9 cellular contexts compared by ENCODE assay signal in the genomic region with DNA sequence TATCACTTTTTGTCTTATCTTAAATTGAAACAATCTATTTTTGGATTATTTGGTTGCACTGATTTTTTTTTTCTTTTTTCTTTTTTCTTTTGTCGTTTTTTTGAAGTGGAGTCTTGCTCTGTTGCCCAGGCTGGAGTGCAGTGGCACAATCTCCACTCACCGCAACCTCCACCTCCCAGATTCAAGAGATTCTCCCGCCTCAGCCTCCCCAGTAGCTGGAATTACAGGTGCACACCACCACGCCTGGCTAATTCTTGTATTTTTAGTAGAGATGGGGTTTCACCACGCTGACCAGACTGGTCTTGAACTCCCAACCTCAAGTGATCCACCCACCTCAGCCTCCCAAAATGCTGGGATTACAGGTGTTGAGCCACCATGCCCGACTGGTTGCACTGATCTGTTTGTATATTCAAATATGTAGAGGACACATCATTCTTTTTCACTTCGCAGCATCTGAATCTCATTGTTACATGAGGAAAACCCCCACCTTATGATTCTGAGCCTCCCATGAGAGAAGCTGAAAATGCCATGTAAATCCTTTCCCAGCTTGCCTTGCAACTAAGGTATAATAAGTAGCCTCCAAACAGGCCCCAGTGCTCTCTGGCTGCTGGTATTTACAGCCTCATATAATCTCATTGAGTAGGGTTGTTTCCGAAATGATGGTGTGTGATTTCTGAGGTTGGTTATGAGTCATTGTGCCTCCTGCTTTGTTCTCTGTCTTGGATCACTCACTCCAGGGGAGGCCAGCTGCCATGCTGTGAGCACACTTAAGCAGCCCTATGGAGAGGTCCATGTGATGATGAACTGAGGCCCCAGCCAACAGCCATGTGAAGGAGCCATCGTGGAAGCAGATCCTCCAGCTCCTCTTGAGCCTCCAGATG. TPM values are rescaled to one million over a fixed set of nuclear protein-coding genes. Genes with fewer than 3 reads are reported as not detected.
DNase-seq lines count a peak whose midpoint lies in the region; ATAC-seq, FAIRE-seq and TF ChIP-seq lines count a peak whose summit lies in the region.
"Had no signal": no experiment of that assay in that cellular context is flagged by ENCODE, and none has a peak within 500 bp of the region (broad histone marks: within the 10 kb centered on the region; RNA-seq: fewer than 3 reads in every experiment).

No MANE protein-coding gene starts in this region.

- H3K4me1 Mint-ChIP-seq in activated B cell treated with CpG ODN at 0.5 μM for 24 hours (peaks cover 40% of the 10 kb centered on the region), endothelial cell (ENCODE audit: unreplicated experiment) (peaks cover 15% of the 10 kb centered on the region)

- dilution Hi-C loops in keratinocyte (cut with MboI; ENCODE audit: extremely low pct_ligation_motif_present, low sequenced_read_pairs) = no loop called here

- CTCF ChIA-PET in activated B cell treated with CpG ODN at 0.5 μM for 24 hours (lab: Charles Lee) = interaction anchor here (0.6 kb wide), 1 partner anchor 1800 kb away, joined by 3 read pairs; no protein-coding TSS in a partner anchor

- TF ChIP-seq CTCF in activated B cell treated with CpG ODN at 0.5 μM for 24 hours (IDR thresholded peaks at IDR 0.05) = no peak
- TF ChIP-seq CTCF in keratinocyte (optimal IDR thresholded peaks at IDR 0.05 in 1 of 3, IDR thresholded peaks at IDR 0.05 in 1 of 3, conservative IDR thresholded peaks at IDR 0.05 in 1 of 3; ENCODE audit: extremely low read depth in 1 of 3, insufficient read depth in 2 of 3, low read length in 3 of 3) = no peak
- TF ChIP-seq CTCF in endothelial cell (IDR thresholded peaks at IDR 0.05; ENCODE audit: unreplicated experiment) = no peak
- no peak for TF ChIP-seq CTCF in thyroid gland (IDR thresholded peaks at IDR 0.05)

- H3K27ac Mint-ChIP-seq in activated B cell treated with CpG ODN at 0.5 μM for 24 hours (peak overlapping the region; percentile 79), endothelial cell (ENCODE audit: unreplicated experiment) (no peak overlapping the region)
- H3K27ac Mint-ChIP-seq: nephron had no signal

- no peaks in the 10 kb centered on the region for H3K36me3 ChIP-seq in keratinocyte (ENCODE audit: control insufficient read depth in 2 of 2, extremely low read depth in 1 of 2, insufficient read depth in 2 of 2, low read length in 2 of 2)
- H3K36me3 ChIP-seq in thyroid gland = no peaks in the 10 kb centered on the region

- H4K20me1 ChIP-seq in keratinocyte (ENCODE audit: control insufficient read depth, extremely low read depth, insufficient read depth, low read length) = no peaks in the 10 kb centered on the region

- ATAC-seq in GM19397 (IDR thresholded peaks at IDR 0.05; ENCODE audit: unreplicated experiment) (peak; percentile 28), HG03439 (IDR thresholded peaks at IDR 0.05; ENCODE audit: unreplicated experiment) (peak; percentile 35), activated B cell treated with CpG ODN at 0.5 μM for 24 hours (ENCODE audit: low read depth) (peak; percentile 6), sciatic nerve (no peak)

- H3K4me2 ChIP-seq in keratinocyte (ENCODE audit: control insufficient read depth, extremely low read depth, insufficient read depth, low read depth, low read length) = no peak overlapping the region

- intact Hi-C loops in activated B cell treated with CpG ODN at 0.5 μM for 24 hours (cut with micrococcal nuclease) = no loop called here
- intact Hi-C loops in sciatic nerve (cut with DNase I) = no loop called here
- intact Hi-C loops in thyroid gland (cut with DNase I) = no loop called here

- FAIRE-seq in keratinocyte (lab: Jason Lieb, UNC) = peak; percentile 92

- H3K4me3 Mint-ChIP-seq in activated B cell treated with CpG ODN at 0.5 μM for 24 hours (peak overlapping the region; percentile 50), endothelial cell (ENCODE audit: unreplicated experiment) (no peak overlapping the region)

- H3K27me3 Mint-ChIP-seq in activated B cell treated with CpG ODN at 0.5 μM for 24 hours (no peaks in the 10 kb centered on the region), endothelial cell (ENCODE audit: unreplicated experiment) (peaks cover 7% of the 10 kb centered on the region)

- H3K27me3 ChIP-seq in keratinocyte (ENCODE audit: control insufficient read depth, extremely low read depth, insufficient read depth, low read length) (no peaks in the 10 kb centered on the region), thyroid gland (no peaks in the 10 kb centered on the region)

- H3K79me2 ChIP-seq in keratinocyte (ENCODE audit: control insufficient read depth, insufficient read depth, low read length) = no peaks in the 10 kb centered on the region

- H3K9me1 ChIP-seq in keratinocyte (ENCODE audit: control insufficient read depth, extremely low read depth, insufficient read depth, low read length) = no peaks in the 10 kb centered on the region

- H3K4me3 ChIP-seq in keratinocyte (ENCODE audit: control insufficient read depth in 2 of 3, extremely low read depth in 1 of 3, insufficient read depth in 2 of 3, low read depth in 1 of 3, low read length in 3 of 3) = no peak overlapping the region
- no peak overlapping the region for H3K4me3 ChIP-seq in thyroid gland (replicated peaks in 1 of 3)

- H3K9me3 Mint-ChIP-seq in activated B cell treated with CpG ODN at 0.5 μM for 24 hours = no peaks in the 10 kb centered on the region
- no peaks in the 10 kb centered on the region for H3K9me3 Mint-ChIP-seq in endothelial cell (ENCODE audit: unreplicated experiment)
- H3K9me3 Mint-ChIP-seq: nephron had no signal

- H3K9ac ChIP-seq in keratinocyte (ENCODE audit: control insufficient read depth, extremely low read depth, insufficient read depth, low read length) = no peak overlapping the region

- H3K9me3 ChIP-seq in keratinocyte (ENCODE audit: control insufficient read depth, low read depth, low read length) = no peaks in the 10 kb centered on the region
- H3K9me3 ChIP-seq in thyroid gland = no peaks in the 10 kb centered on the region

- 71 to 76% methylated on average over 8 to 9 of the region's 9 CpGs for WGBS in thyroid gland, 2 donors

- no peak for TF ChIP-seq POLR2A in thyroid gland (IDR thresholded peaks at IDR 0.05)

- H2AFZ ChIP-seq in keratinocyte (ENCODE audit: control insufficient read depth, low read length) = peak overlapping the region; percentile 71

- peaks cover 13% of the 10 kb centered on the region for H3K4me1 ChIP-seq in keratinocyte (ENCODE audit: control insufficient read depth, extremely low read depth, insufficient read depth, low read length)
- peaks cover 0 to 9% of the 10 kb centered on the region in 2 donors for H3K4me1 ChIP-seq in thyroid gland

- POLR2A ChIA-PET in activated B cell treated with CpG ODN at 0.5 μM for 24 hours (lab: Charles Lee) = interaction anchor here (0.7 to 3.9 kb wide), 5 partner anchors 12 to 213 kb away, joined by 3 to 20 read pairs (median 4); partner anchors contain the start of genes NFYB and TDG

- H3K36me3 Mint-ChIP-seq in activated B cell treated with CpG ODN at 0.5 μM for 24 hours (ENCODE audit: low read depth) (peaks cover 9% of the 10 kb centered on the region), endothelial cell (ENCODE audit: low read depth, unreplicated experiment) (no peaks in the 10 kb centered on the region)

- DNase-seq in DMS53 (lab: John Stamatoyannopoulos, UW) (peak; percentile 97), activated B cell treated with CpG ODN at 0.5 μM for 24 hours (peak; percentile 22), keratinocyte (ENCODE audit: low read depth, low spot score) (no peak), sciatic nerve (ENCODE audit: low spot score) (no peak), endothelial cell (ENCODE audit: low spot score) (no peak), thyroid gland (no peak)

- H3K27ac ChIP-seq in keratinocyte (ENCODE audit: control insufficient read depth, insufficient read depth, low read length) = no peak overlapping the region
- no peak overlapping the region for H3K27ac ChIP-seq in thyroid gland

RNA-seq across cellular contexts. Expression of gene HSP90B1, which starts 5.2 kb away (rescaled TPM):
- total RNA-seq in activated B cell treated with CpG ODN at 0.5 μM for 24 hours (346 and 368 TPM in 2 replicates), sciatic nerve (517 TPM), endothelial cell (ENCODE audit: unreplicated experiment) (729 TPM), thyroid gland (1,000 to 10,000 TPM; 1,103 to 2,326 (median 1,708) TPM)
- 447 to 954 TPM (median 865 TPM) in 3 replicates for polyA plus RNA-seq in keratinocyte
- 3,505 TPM for polyA plus RNA-seq in keratinocyte (2011; ENCODE audit: low read depth)
- polyA plus RNA-seq in keratinocyte (2011; cell fraction: cytosol; rRNA removed) = 228 and 323 TPM in 2 replicates
- 1,027 and 1,573 TPM in 2 replicates for polyA plus RNA-seq in keratinocyte (2011; cell fraction: nucleus; rRNA removed)
- 425 and 912 TPM in 2 replicates for polyA plus RNA-seq in keratinocyte (2012; ENCODE audit: low replicate concordance)
- 104 to 371 TPM (median 154 TPM) in 3 replicates for polyA minus RNA-seq in keratinocyte
- 166 TPM for polyA minus RNA-seq in keratinocyte (2011; cell fraction: cytosol; rRNA and poly(A)+ RNA removed)
- polyA minus RNA-seq in keratinocyte (2011; cell fraction: nucleus; rRNA and poly(A)+ RNA removed) = 332 and 608 TPM in 2 replicates

RNA-seq across cellular contexts. Expression of gene TDG, which starts 40.7 kb away (rescaled TPM):
- total RNA-seq in activated B cell treated with CpG ODN at 0.5 μM for 24 hours = 31.5 and 34.2 TPM in 2 replicates
- 20.8 to 35.6 TPM (median 27.1 TPM) in 3 replicates for polyA plus RNA-seq in keratinocyte
- 26.1 TPM for polyA plus RNA-seq in keratinocyte (2011; ENCODE audit: low read depth)
- 12.7 and 24.8 TPM in 2 replicates for polyA plus RNA-seq in keratinocyte (2011; cell fraction: cytosol; rRNA removed)
- 28.9 and 42.6 TPM in 2 replicates for polyA plus RNA-seq in keratinocyte (2011; cell fraction: nucleus; rRNA removed)
- polyA plus RNA-seq in keratinocyte (2012; ENCODE audit: low replicate concordance) = 21.0 and 31.1 TPM in 2 replicates
- polyA minus RNA-seq in keratinocyte = 3.3 to 26.9 TPM (median 17.3 TPM) in 3 replicates
- polyA minus RNA-seq in keratinocyte (2011; cell fraction: cytosol; rRNA and poly(A)+ RNA removed) = 11.7 TPM
- 19.2 and 30.3 TPM in 2 replicates for polyA minus RNA-seq in keratinocyte (2011; cell fraction: nucleus; rRNA and poly(A)+ RNA removed)
- 18.4 TPM for total RNA-seq in sciatic nerve
- total RNA-seq in endothelial cell (ENCODE audit: unreplicated experiment) = 28.6 TPM
- total RNA-seq in thyroid gland = 10 to 100 TPM; 20.5 to 33.1 (median 28.2) TPM

Comparison
In these comparisons a context has a peak if more than half of its experiments do, and no peak if none do; other contexts are left out.
1. DNase-seq: peak in DMS53 (single experiment) and activated B cell treated with CpG ODN at 0.5 μM for 24 hours (single experiment); none in keratinocyte (single experiment), sciatic nerve (single experiment), endothelial cell (single experiment) and thyroid gland (0 of 2).